ENCODE assay signal across 1 cellular context in the genomic region with DNA sequence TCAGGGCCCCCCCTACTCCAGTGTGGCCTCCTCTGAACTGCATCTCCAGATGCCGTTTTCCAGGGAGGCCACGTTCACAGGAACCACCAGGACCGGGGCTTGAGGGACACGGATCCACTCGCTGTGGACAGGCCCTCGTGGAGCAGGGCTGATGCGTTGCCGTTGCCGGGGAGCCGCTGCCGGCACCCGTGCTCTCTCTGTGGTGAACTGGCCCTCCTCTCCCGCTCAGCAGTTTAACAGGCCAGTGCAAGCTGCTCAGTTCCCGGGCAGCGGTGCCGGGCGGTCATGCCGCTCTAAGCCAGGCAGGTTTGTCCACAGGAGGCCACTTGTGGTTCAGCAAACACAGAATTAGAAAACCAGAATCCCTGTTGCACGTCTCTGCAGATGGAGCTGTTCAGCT.
TF ChIP-seq lines count a peak whose summit lies in the region.

No MANE protein-coding gene starts in this region.

TF ChIP-seq in H1, 55 proteins besides CTCF, POLR2A, EP300 and RAD21 (continued from another document):
- TF ChIP-seq, protein P1, sequence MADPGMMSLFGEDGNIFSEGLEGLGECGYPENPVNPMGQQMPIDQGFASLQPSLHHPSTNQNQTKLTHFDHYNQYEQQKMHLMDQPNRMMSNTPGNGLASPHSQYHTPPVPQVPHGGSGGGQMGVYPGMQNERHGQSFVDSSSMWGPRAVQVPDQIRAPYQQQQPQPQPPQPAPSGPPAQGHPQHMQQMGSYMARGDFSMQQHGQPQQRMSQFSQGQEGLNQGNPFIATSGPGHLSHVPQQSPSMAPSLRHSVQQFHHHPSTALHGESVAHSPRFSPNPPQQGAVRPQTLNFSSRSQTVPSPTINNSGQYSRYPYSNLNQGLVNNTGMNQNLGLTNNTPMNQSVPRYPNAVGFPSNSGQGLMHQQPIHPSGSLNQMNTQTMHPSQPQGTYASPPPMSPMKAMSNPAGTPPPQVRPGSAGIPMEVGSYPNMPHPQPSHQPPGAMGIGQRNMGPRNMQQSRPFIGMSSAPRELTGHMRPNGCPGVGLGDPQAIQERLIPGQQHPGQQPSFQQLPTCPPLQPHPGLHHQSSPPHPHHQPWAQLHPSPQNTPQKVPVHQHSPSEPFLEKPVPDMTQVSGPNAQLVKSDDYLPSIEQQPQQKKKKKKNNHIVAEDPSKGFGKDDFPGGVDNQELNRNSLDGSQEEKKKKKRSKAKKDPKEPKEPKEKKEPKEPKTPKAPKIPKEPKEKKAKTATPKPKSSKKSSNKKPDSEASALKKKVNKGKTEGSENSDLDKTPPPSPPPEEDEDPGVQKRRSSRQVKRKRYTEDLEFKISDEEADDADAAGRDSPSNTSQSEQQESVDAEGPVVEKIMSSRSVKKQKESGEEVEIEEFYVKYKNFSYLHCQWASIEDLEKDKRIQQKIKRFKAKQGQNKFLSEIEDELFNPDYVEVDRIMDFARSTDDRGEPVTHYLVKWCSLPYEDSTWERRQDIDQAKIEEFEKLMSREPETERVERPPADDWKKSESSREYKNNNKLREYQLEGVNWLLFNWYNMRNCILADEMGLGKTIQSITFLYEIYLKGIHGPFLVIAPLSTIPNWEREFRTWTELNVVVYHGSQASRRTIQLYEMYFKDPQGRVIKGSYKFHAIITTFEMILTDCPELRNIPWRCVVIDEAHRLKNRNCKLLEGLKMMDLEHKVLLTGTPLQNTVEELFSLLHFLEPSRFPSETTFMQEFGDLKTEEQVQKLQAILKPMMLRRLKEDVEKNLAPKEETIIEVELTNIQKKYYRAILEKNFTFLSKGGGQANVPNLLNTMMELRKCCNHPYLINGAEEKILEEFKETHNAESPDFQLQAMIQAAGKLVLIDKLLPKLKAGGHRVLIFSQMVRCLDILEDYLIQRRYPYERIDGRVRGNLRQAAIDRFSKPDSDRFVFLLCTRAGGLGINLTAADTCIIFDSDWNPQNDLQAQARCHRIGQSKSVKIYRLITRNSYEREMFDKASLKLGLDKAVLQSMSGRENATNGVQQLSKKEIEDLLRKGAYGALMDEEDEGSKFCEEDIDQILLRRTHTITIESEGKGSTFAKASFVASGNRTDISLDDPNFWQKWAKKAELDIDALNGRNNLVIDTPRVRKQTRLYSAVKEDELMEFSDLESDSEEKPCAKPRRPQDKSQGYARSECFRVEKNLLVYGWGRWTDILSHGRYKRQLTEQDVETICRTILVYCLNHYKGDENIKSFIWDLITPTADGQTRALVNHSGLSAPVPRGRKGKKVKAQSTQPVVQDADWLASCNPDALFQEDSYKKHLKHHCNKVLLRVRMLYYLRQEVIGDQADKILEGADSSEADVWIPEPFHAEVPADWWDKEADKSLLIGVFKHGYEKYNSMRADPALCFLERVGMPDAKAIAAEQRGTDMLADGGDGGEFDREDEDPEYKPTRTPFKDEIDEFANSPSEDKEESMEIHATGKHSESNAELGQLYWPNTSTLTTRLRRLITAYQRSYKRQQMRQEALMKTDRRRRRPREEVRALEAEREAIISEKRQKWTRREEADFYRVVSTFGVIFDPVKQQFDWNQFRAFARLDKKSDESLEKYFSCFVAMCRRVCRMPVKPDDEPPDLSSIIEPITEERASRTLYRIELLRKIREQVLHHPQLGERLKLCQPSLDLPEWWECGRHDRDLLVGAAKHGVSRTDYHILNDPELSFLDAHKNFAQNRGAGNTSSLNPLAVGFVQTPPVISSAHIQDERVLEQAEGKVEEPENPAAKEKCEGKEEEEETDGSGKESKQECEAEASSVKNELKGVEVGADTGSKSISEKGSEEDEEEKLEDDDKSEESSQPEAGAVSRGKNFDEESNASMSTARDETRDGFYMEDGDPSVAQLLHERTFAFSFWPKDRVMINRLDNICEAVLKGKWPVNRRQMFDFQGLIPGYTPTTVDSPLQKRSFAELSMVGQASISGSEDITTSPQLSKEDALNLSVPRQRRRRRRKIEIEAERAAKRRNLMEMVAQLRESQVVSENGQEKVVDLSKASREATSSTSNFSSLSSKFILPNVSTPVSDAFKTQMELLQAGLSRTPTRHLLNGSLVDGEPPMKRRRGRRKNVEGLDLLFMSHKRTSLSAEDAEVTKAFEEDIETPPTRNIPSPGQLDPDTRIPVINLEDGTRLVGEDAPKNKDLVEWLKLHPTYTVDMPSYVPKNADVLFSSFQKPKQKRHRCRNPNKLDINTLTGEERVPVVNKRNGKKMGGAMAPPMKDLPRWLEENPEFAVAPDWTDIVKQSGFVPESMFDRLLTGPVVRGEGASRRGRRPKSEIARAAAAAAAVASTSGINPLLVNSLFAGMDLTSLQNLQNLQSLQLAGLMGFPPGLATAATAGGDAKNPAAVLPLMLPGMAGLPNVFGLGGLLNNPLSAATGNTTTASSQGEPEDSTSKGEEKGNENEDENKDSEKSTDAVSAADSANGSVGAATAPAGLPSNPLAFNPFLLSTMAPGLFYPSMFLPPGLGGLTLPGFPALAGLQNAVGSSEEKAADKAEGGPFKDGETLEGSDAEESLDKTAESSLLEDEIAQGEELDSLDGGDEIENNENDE (IDR thresholded peaks at IDR 0.05; ENCODE audit: insufficient replicate concordance, low read length) = no peak
- TF ChIP-seq SIRT6 (IDR thresholded peaks at IDR 0.05; ENCODE audit: low read length) = no peak
- TF ChIP-seq SIN3A (conservative IDR thresholded peaks at IDR 0.05 in 1 of 2, IDR thresholded peaks at IDR 0.05 in 1 of 2; ENCODE audit: low read depth in 1 of 2, low read length in 2 of 2) = no peak
- no peak for TF ChIP-seq BACH1 (IDR thresholded peaks at IDR 0.05; ENCODE audit: low read length)
- no peak for TF ChIP-seq SIX5 (IDR thresholded peaks at IDR 0.05; ENCODE audit: low read depth, low read length)
- no peak for TF ChIP-seq CREB1 (IDR thresholded peaks at IDR 0.05)
TF ChIP-seq in H1: peak in this region for 0.
